ENCODE assay signal across 2 cellular contexts in the genomic region with DNA sequence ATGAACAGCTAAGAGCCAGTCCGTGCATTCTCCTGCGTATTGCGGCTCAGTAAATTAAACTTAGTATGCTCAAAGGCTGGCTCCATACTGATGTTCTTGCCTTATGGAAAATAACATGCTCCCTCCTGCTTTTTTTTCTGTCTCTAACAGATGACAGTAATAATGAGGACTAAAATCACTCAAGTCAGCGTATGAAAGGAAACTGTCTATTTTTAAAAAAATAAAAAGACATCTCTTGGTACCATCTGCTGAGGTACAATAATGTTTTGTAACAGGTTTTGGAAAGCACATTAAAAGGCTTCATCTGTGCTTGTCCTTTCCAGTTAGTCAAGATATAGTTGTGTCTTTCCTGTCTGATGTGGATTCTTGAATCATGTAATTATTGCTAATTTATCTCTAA.
TF ChIP-seq lines count a peak whose summit lies in the region.

No MANE protein-coding gene starts in this region.

TF ChIP-seq in HEK293, 187 proteins besides CTCF, POLR2A, EP300 and RAD21 (continued from another document):
- TF ChIP-seq ZFP41 (tag by site-specific recombination; IDR thresholded peaks at IDR 0.05; ENCODE audit: borderline replicate concordance) (no peak), ZNF214 (tag by site-specific recombination; IDR thresholded peaks at IDR 0.05; ENCODE audit: borderline replicate concordance) (no peak), ZNF223 (tag by site-specific recombination; IDR thresholded peaks at IDR 0.05) (no peak), ZIC2 (tag by site-specific recombination; IDR thresholded peaks at IDR 0.05) (no peak), MYNN (tag by site-specific recombination; IDR thresholded peaks at IDR 0.05; ENCODE audit: borderline replicate concordance) (no peak)
- TF ChIP-seq, protein P1, sequence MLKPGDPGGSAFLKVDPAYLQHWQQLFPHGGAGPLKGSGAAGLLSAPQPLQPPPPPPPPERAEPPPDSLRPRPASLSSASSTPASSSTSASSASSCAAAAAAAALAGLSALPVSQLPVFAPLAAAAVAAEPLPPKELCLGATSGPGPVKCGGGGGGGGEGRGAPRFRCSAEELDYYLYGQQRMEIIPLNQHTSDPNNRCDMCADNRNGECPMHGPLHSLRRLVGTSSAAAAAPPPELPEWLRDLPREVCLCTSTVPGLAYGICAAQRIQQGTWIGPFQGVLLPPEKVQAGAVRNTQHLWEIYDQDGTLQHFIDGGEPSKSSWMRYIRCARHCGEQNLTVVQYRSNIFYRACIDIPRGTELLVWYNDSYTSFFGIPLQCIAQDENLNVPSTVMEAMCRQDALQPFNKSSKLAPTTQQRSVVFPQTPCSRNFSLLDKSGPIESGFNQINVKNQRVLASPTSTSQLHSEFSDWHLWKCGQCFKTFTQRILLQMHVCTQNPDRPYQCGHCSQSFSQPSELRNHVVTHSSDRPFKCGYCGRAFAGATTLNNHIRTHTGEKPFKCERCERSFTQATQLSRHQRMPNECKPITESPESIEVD (tag by site-specific recombination; IDR thresholded peaks at IDR 0.05), result no peak
- TF ChIP-seq, protein P2, sequence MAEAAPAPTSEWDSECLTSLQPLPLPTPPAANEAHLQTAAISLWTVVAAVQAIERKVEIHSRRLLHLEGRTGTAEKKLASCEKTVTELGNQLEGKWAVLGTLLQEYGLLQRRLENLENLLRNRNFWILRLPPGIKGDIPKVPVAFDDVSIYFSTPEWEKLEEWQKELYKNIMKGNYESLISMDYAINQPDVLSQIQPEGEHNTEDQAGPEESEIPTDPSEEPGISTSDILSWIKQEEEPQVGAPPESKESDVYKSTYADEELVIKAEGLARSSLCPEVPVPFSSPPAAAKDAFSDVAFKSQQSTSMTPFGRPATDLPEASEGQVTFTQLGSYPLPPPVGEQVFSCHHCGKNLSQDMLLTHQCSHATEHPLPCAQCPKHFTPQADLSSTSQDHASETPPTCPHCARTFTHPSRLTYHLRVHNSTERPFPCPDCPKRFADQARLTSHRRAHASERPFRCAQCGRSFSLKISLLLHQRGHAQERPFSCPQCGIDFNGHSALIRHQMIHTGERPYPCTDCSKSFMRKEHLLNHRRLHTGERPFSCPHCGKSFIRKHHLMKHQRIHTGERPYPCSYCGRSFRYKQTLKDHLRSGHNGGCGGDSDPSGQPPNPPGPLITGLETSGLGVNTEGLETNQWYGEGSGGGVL (tag by site-specific recombination; IDR thresholded peaks at IDR 0.05), result no peak
TF ChIP-seq in HEK293: peak in this region for 0.

TF ChIP-seq in SK-N-SH, 30 proteins besides CTCF, POLR2A, EP300 and RAD21 (continued from another document):
- TF ChIP-seq, protein P3, sequence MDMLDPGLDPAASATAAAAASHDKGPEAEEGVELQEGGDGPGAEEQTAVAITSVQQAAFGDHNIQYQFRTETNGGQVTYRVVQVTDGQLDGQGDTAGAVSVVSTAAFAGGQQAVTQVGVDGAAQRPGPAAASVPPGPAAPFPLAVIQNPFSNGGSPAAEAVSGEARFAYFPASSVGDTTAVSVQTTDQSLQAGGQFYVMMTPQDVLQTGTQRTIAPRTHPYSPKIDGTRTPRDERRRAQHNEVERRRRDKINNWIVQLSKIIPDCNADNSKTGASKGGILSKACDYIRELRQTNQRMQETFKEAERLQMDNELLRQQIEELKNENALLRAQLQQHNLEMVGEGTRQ (IDR thresholded peaks at IDR 0.05; ENCODE audit: borderline replicate concordance, low read depth, low read length), result no peak
